In the genomic region with DNA sequence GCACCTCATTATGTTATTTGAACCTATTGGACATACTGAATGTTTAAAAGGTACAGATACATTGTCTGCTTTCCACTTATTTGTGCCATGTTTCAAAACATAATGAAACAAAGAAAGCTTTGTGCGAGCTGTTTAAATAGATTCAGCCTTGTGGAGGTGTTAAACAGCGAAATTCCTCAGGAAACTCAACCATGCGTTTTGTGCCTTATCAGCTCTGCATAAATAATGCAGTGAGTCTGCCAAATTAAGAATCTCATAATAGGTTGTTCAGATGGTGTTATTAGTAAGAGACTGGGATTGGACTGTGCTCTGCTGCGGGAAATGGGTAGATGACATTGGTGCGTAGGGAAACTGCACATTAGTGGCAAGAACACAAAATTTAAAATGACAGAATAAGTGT, we compare ENCODE assay signal across 15 cellular contexts.
"Had no signal": no experiment of that assay in that cellular context is flagged by ENCODE, and none has a peak within 500 bp of the region (broad histone marks: within the 10 kb centered on the region; RNA-seq: fewer than 3 reads in every experiment).

No MANE protein-coding gene starts in this region.

- H3K4me3 ChIP-seq: body of pancreas, left lung, stomach, thoracic aorta had no signal

- H3K27me3 ChIP-seq: body of pancreas, left lung, neutrophil, stomach had no signal

- ATAC-seq: body of pancreas, esophagus mucosa, left lung, T-helper 17 cell had no signal

- H3K4me1 ChIP-seq: body of pancreas, left lung, stomach had no signal

- DNase-seq: activated B cell treated with CpG ODN at 0.5 μM for 24 hours; activated CD4-positive, alpha-beta T cell treated with anti-CD3 and anti-CD28 coated beads, Interleukin-2, amount 10 ng/mL, durations not matched to agents 24 days and 14 days; activated naive CD4-positive, alpha-beta T cell treated with anti-CD3 and anti-CD28 coated beads for 36 hours; body of pancreas; left lung; posterior cingulate gyrus; stimulated activated CD4-positive, alpha-beta T cell treated with anti-CD3 and anti-CD28 coated beads, Interleukin-15, amount 100 ng/mL, for 24 hours; stimulated activated CD4-positive, alpha-beta T cell treated with anti-CD3 and anti-CD28 coated beads, Interleukin-4, amount 100 ng/mL, for 24 hours; stomach; T-helper 17 cell had no signal

- H3K9me3 ChIP-seq: body of pancreas, neutrophil had no signal

- FAIRE-seq: islet of Langerhans, TTC549 had no signal

- H3K36me3 ChIP-seq: left lung, neutrophil, stomach, thoracic aorta had no signal

- H3K27ac ChIP-seq: body of pancreas, left lung, neutrophil, stomach, thoracic aorta had no signal
